In genomic region chr15:77811270-77811669, GRCh38 we compare ENCODE assay signal across 22 cellular contexts.
DNase-seq lines count a peak whose midpoint lies in the region; ATAC-seq, FAIRE-seq and TF ChIP-seq lines count a peak whose summit lies in the region.
"Had no signal": no experiment of that assay in that cellular context is flagged by ENCODE, and none has a peak within 500 bp of the region (broad histone marks: within the 10 kb centered on the region; RNA-seq: fewer than 3 reads in every experiment).

No MANE protein-coding gene starts in this region.

- H3K18ac ChIP-seq in H9 (ENCODE audit: insufficient read length, low read depth, low read length), result no peak overlapping the region

- H3K27ac ChIP-seq in A673 (ENCODE audit: low read depth, low read length, poor library complexity, severe bottlenecking), result peak overlapping the region; percentile 62
- H3K27ac ChIP-seq in H9 (ENCODE audit: insufficient read length, low read depth, low read length), result no peak overlapping the region
- no peak overlapping the region for H3K27ac ChIP-seq in K562 (ENCODE audit: extremely low read depth, low read depth, low read length)
- H3K27ac ChIP-seq: 22Rv1; BLaER1 treated with 17β-estradiol and CSF1 and Interleukin-3, amounts not matched to agents 10 nM and 100 nM; GM23248 had no signal

- no peak overlapping the region for H2AK5ac ChIP-seq in H9 (ENCODE audit: insufficient read length, low read length)

- H3K4me1 Mint-ChIP-seq in H9 (peaks cover 18 to 29% of the 10 kb centered on the region in 2 experiments), glutamatergic neuron (ENCODE audit: low read depth, unreplicated experiment) (peaks cover 61% of the 10 kb centered on the region)
- H3K4me1 Mint-ChIP-seq: CD4-positive, alpha-beta memory T cell had no signal

- H4K5ac ChIP-seq in H9 (ENCODE audit: insufficient read length, low read depth, low read length), result no peak overlapping the region

- POLR2A ChIA-PET in A673 (lab: Charles Lee; ENCODE audit: low non-redundant PET), result no interaction called here
- POLR2A ChIA-PET in K562 (lab: Yijun Ruan, JAX), result interaction anchor here (0.6 to 0.7 kb wide), 3 partner anchors 21 to 24 kb away, joined by 3 read pairs; no protein-coding TSS in a partner anchor

- no peak overlapping the region for H3K14ac ChIP-seq in H9 (ENCODE audit: insufficient read depth, low read length)

- H3K9me3 Mint-ChIP-seq in H9 (no peaks in the 10 kb centered on the region), glutamatergic neuron (ENCODE audit: unreplicated experiment) (peaks cover 18% of the 10 kb centered on the region)
- H3K9me3 Mint-ChIP-seq: CD4-positive, alpha-beta memory T cell had no signal

- H3K27ac Mint-ChIP-seq in H9 (peak overlapping the region in 2 of 3 experiments; percentile 14 to 33; a peak in 1 of 7 replicates), glutamatergic neuron (ENCODE audit: unreplicated experiment) (peak overlapping the region; percentile 38)

- no peak for ATAC-seq in K562
- ATAC-seq in GM21529 (IDR thresholded peaks at IDR 0.05; ENCODE audit: unreplicated experiment), result no peak

- H2BK12ac ChIP-seq in H9 (ENCODE audit: insufficient read length, low read depth, low read length), result no peak overlapping the region

- H4K20me1 ChIP-seq in H9 (ENCODE audit: control insufficient read depth, insufficient read depth, insufficient read length) (no peaks in the 10 kb centered on the region), K562 (replicated peaks; ENCODE audit: control insufficient read depth, insufficient read depth, low read length) (peaks cover 6% of the 10 kb centered on the region; the same call in 1 of the 2 replicates)

- TF ChIP-seq CTCF in A673 (conservative IDR thresholded peaks at IDR 0.05; ENCODE audit: low read depth, low read length), result no peak
- TF ChIP-seq CTCF in H9 (conservative IDR thresholded peaks at IDR 0.05), result no peak
- no peak for TF ChIP-seq CTCF in K562 (IDR thresholded peaks at IDR 0.05 in 2 of 3, conservative IDR thresholded peaks at IDR 0.05 in 1 of 3; ENCODE audit: insufficient read depth in 2 of 3, low read depth in 1 of 3, low read length in 3 of 3)
- no peak for TF ChIP-seq CTCF in glutamatergic neuron (IDR thresholded peaks at IDR 0.05; ENCODE audit: partially characterized antibody, unreplicated experiment)

- no peaks in the 10 kb centered on the region for H3K23me2 ChIP-seq in H9 (ENCODE audit: insufficient read length, low read depth, low read length, poor library complexity, severe bottlenecking)

- H3K9me1 ChIP-seq in K562 (ENCODE audit: control insufficient read depth, insufficient read depth, low read length), result no peaks in the 10 kb centered on the region

- WGBS in H9 (ENCODE audit: extremely low coverage, insufficient read length, low lambda C conversion rate), result no CpG with 5 or more reads among the region's 5 CpGs
- 23% methylated on average over 5 of the region's 5 CpGs for WGBS in K562 (ENCODE audit: insufficient coverage, low coverage, missing lambda C conversion rate)

- H3K36me3 ChIP-seq in A673 (ENCODE audit: insufficient read depth, low read length, poor library complexity, severe bottlenecking) (no peaks in the 10 kb centered on the region), K562 (ENCODE audit: control insufficient read depth, insufficient read depth, low read length) (no peaks in the 10 kb centered on the region)
- H3K36me3 ChIP-seq: BE2C; BLaER1 treated with 17β-estradiol and CSF1 and Interleukin-3, amounts not matched to agents 10 nM and 100 nM had no signal

- H3K4me2 ChIP-seq in H9 (ENCODE audit: insufficient read depth, insufficient read length, low read length) (no peak overlapping the region), K562 (ENCODE audit: insufficient read depth, low read length) (no peak overlapping the region)

- intact Hi-C loops in A673 (cut with micrococcal nuclease; ENCODE audit: unreplicated experiment), result no loop called here
- intact Hi-C loops in K562 (cut with micrococcal nuclease), result no loop called here

- H3K36me3 Mint-ChIP-seq in H9 (ENCODE audit: insufficient read depth in 1 of 3, low read depth in 3 of 3), result no peaks in the 10 kb centered on the region
- no peaks in the 10 kb centered on the region for H3K36me3 Mint-ChIP-seq in glutamatergic neuron (ENCODE audit: unreplicated experiment)
- H3K36me3 Mint-ChIP-seq: CD4-positive, alpha-beta memory T cell had no signal

- TF ChIP-seq RAD21 in K562 (CRISPR knock-in tag; conservative IDR thresholded peaks at IDR 0.05 in 1 of 2, IDR thresholded peaks at IDR 0.05 in 1 of 2), result no peak

- H3K56ac ChIP-seq in H9 (ENCODE audit: insufficient read length, low read depth, low read length), result no peak overlapping the region

- no peak overlapping the region for H4K8ac ChIP-seq in H9 (replicated peaks; ENCODE audit: insufficient read length, low read depth, low read length)

- BruUV-seq in A673 (replicated peaks; lab: Mats Ljungman, UMichigan) (no TSS peak), K562 (replicated peaks; lab: Mats Ljungman, UMichigan) (no TSS peak)

- H3K9ac ChIP-seq in H9 (ENCODE audit: extremely low read depth, insufficient read length, low read length), result no peak overlapping the region
- H3K9ac ChIP-seq in K562 (ENCODE audit: insufficient read depth in 1 of 2, low read depth in 2 of 2, low read length in 2 of 2), result peak overlapping the region in 1 of 2 experiments; percentile 77; a peak in 1 of 4 replicates
- H3K9ac ChIP-seq: BLaER1 treated with 17β-estradiol and CSF1 and Interleukin-3, amounts not matched to agents 10 nM and 100 nM; GM23248 had no signal

- H2AFZ ChIP-seq in H9 (ENCODE audit: low read length), result no peak overlapping the region
- H2AFZ ChIP-seq in K562 (ENCODE audit: low read depth, low read length), result no peak overlapping the region
- H2AFZ ChIP-seq: GM23248 had no signal

- TF ChIP-seq EP300 in K562 (IDR thresholded peaks at IDR 0.05; ENCODE audit: low read length), result no peak

- H3K4me1 ChIP-seq in A673 (ENCODE audit: insufficient read depth, low read length, poor library complexity, severe bottlenecking) (peaks cover 36% of the 10 kb centered on the region), H9 (ENCODE audit: insufficient read depth, low read length) (peaks cover 3% of the 10 kb centered on the region; the same call in 1 of the 2 replicates), K562 (replicated peaks in 1 of 2; ENCODE audit: control insufficient read depth in 2 of 2, insufficient read depth in 2 of 2, low read length in 2 of 2) (peaks cover 0 to 4% of the 10 kb centered on the region in 2 experiments; a peak in 1 of 5 replicates)
- H3K4me1 ChIP-seq: Caco-2 had no signal

- H3K4me3 Mint-ChIP-seq in H9, result no peak overlapping the region
- no peak overlapping the region for H3K4me3 Mint-ChIP-seq in glutamatergic neuron (ENCODE audit: unreplicated experiment)
- H3K4me3 Mint-ChIP-seq: CD4-positive, alpha-beta memory T cell had no signal

- in situ Hi-C loops in K562 (cut with MboI), result no loop called here

- H2BK5ac ChIP-seq in H9 (ENCODE audit: insufficient read length, low read length), result no peak overlapping the region

- CTCF ChIA-PET in A673 (lab: Charles Lee), result no interaction called here
- CTCF ChIA-PET in K562 (lab: Yijun Ruan, JAX; ENCODE audit: low intra/inter-chr PET ratio), result no interaction called here

- H3T11ph ChIP-seq in H9 (ENCODE audit: low read length), result no peak overlapping the region

- H3K23ac ChIP-seq in H9 (ENCODE audit: insufficient read length, low read depth, low read length), result no peak overlapping the region

- no peak overlapping the region for H4K91ac ChIP-seq in H9 (ENCODE audit: insufficient read length, low read depth, low read length)

- FAIRE-seq in K562 (lab: Jason Lieb, UNC), result no peak
- FAIRE-seq: A204.1, G401.6, GM12892 had no signal

- H3K4me3 ChIP-seq in A673 (ENCODE audit: low read depth, low read length, poor library complexity, severe bottlenecking) (no peak overlapping the region), K562 (no peak overlapping the region)
- H3K4me3 ChIP-seq: BLaER1 treated with 17β-estradiol and CSF1 and Interleukin-3, amounts not matched to agents 10 nM and 100 nM; GM23248 had no signal

- DNase-seq in A673 (ENCODE audit: low spot score) (no peak), H9 (no peak), K562 (ENCODE audit: extremely low read depth in 1 of 4, low spot score in 3 of 4) (no peak), glutamatergic neuron (no peak), NCI-H82 treated with DMSO at 0.1 percent for 48 hours (lab: John Stamatoyannopoulos, UW; ENCODE audit: unreplicated experiment) (no peak), SIG-M5 treated with dmso at 0.1 percent for 504 hours (lab: John Stamatoyannopoulos, UW; ENCODE audit: unreplicated experiment) (no peak), NCI-H2029 (lab: John Stamatoyannopoulos, UW) (no peak)
- DNase-seq: ACHN; AML-193; BE2C; Caco-2; CD4-positive, alpha-beta memory T cell; DMS153; DND-41; GM23248; HCEC 1CT had no signal

- H3K4ac ChIP-seq in H9 (ENCODE audit: low read depth, low read length), result no peak overlapping the region

- H2BK20ac ChIP-seq in H9 (ENCODE audit: low read depth, low read length, poor library complexity, severe bottlenecking), result no peak overlapping the region

- H2BK15ac ChIP-seq in H9 (ENCODE audit: low read depth, low read length), result no peak overlapping the region

- H3K27me3 Mint-ChIP-seq in H9 (ENCODE audit: low read depth) (peaks cover 12% of the 10 kb centered on the region), glutamatergic neuron (ENCODE audit: unreplicated experiment) (peaks cover 27% of the 10 kb centered on the region)

- H3K79me2 ChIP-seq in H9 (ENCODE audit: insufficient read depth, low read length) (no peaks in the 10 kb centered on the region), K562 (ENCODE audit: control insufficient read depth, insufficient read depth, low read length) (no peaks in the 10 kb centered on the region)

- no peak for TF ChIP-seq POLR2A in K562 (conservative IDR thresholded peaks at IDR 0.05)

- H3K9me3 ChIP-seq in A673 (ENCODE audit: low read depth, low read length, poor library complexity, severe bottlenecking) (no peaks in the 10 kb centered on the region), H9 (ENCODE audit: control insufficient read depth, low read depth, low read length) (no peaks in the 10 kb centered on the region), K562 (replicated peaks; ENCODE audit: control insufficient read depth, insufficient read depth, low read depth, low read length) (no peaks in the 10 kb centered on the region)
- H3K9me3 ChIP-seq: BE2C; BLaER1 treated with 17β-estradiol and CSF1 and Interleukin-3, amounts not matched to agents 10 nM and 100 nM; Caco-2 had no signal

- no peak overlapping the region for H2BK120ac ChIP-seq in H9 (ENCODE audit: low read depth, low read length, poor library complexity, severe bottlenecking)

- H3K79me1 ChIP-seq in H9 (ENCODE audit: insufficient read depth, low read depth, low read length, poor library complexity, severe bottlenecking), result no peaks in the 10 kb centered on the region

- H3K27me3 ChIP-seq in A673 (replicated peaks; ENCODE audit: insufficient read depth, low read depth, low read length, poor library complexity), result no peaks in the 10 kb centered on the region
- no peaks in the 10 kb centered on the region for H3K27me3 ChIP-seq in H9 (ENCODE audit: insufficient read depth, low read length)
- peaks cover 0 to 21% of the 10 kb centered on the region in 2 experiments; a peak in 3 of 5 replicates for H3K27me3 ChIP-seq in K562 (ENCODE audit: control insufficient read depth in 2 of 2, insufficient read depth in 2 of 2, low read length in 2 of 2)
- H3K27me3 ChIP-seq: BE2C had no signal
